6 cellular contexts compared by ENCODE assay signal in the genomic region with DNA sequence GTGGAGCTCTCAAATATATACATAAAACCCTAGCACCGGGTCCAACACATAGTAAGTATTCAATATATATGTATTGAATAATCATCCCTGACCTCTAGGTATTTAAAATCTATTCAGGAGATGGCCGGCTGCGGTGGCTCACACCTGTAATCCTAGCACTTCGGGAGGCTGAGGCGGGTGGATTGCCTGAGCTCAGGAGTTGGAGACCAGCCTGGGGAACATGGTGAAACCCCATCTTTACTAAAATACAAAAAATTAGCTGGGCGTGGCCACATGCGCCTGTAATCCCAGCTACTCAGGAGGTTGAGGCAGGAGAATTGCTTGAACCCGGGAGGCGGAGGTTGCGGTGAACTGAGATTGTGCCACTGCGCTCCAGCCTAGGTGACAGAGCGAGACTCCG. TPM values are rescaled to one million over a fixed set of nuclear protein-coding genes. Genes with fewer than 3 reads are reported as not detected.
A peak's percentile ranks its signal among the peaks of the same experiment; 100 is the strongest.
DNase-seq lines count a peak whose midpoint lies in the region; ATAC-seq and TF ChIP-seq lines count a peak whose summit lies in the region.
"Not testable (repeated sequence)": the region's sequence is repeated elsewhere in the genome, so short reads cannot be mapped to it uniquely, and the experiment has no call there.

No MANE protein-coding gene starts in this region.

- H2BK5ac ChIP-seq in H9 (ENCODE audit: insufficient read length, low read length): not testable (repeated sequence)

- not testable (repeated sequence) for H2BK120ac ChIP-seq in H9 (ENCODE audit: low read depth, low read length, poor library complexity, severe bottlenecking)

- H2BK12ac ChIP-seq in H9 (ENCODE audit: insufficient read length, low read depth, low read length): not testable (repeated sequence)

- H3K4me1 ChIP-seq in H9 (ENCODE audit: insufficient read depth, low read length); right cardiac atrium (ENCODE audit: control insufficient read depth, insufficient read depth, low read length): not testable (repeated sequence)
- H3K4me1 ChIP-seq in neural progenitor cell: peaks cover 32% of the 10 kb centered on the region
- peaks cover 19 to 58% (median 44%) of the 10 kb centered on the region in 4 donors for H3K4me1 ChIP-seq in transverse colon

- not testable (repeated sequence) for H3K79me2 ChIP-seq in H9 (ENCODE audit: insufficient read depth, low read length)
- peaks cover 29% of the 10 kb centered on the region for H3K79me2 ChIP-seq in neural progenitor cell (ENCODE audit: low read depth)

- H3K9ac ChIP-seq in H9 (ENCODE audit: extremely low read depth, insufficient read length, low read length); neural progenitor cell: not testable (repeated sequence)

- DNase-seq in H9; T-helper 2 cell treated with Interferon-gamma antibody and Interleukin-4, amounts not matched to agents 5 μg/mL and 100 μg/mL, for 36 hours (ENCODE audit: low spot score); right cardiac atrium; neural progenitor cell (ENCODE audit: low spot score); transverse colon: not testable (repeated sequence)

- in situ Hi-C loops in transverse colon (cut with MboI; ENCODE audit: low pct_ligation_motif_present in 1 of 4, low pct_unique_long_range_greater_than_20kb in 1 of 4, low sequenced_read_pairs in 3 of 4): not testable (repeated sequence)

- H3F3A ChIP-seq in neural progenitor cell (ENCODE audit: low read depth): peaks cover 40% of the 10 kb centered on the region

- H3K23ac ChIP-seq in H9 (ENCODE audit: insufficient read length, low read depth, low read length): not testable (repeated sequence)

- not testable (repeated sequence) for H2AFZ ChIP-seq in H9 (ENCODE audit: low read length); neural progenitor cell (replicated peaks)

- not testable (repeated sequence) for H3K9me3 Mint-ChIP-seq in H9; T-helper 2 cell treated with Interferon-gamma antibody and Interleukin-4, amounts not matched to agents 5 μg/mL and 100 μg/mL, for 36 hours; brain; neural progenitor cell

- not testable (repeated sequence) for H3K18ac ChIP-seq in H9 (ENCODE audit: insufficient read length, low read depth, low read length)

- H4K5ac ChIP-seq in H9 (ENCODE audit: insufficient read length, low read depth, low read length): not testable (repeated sequence)

- H3T11ph ChIP-seq in H9 (ENCODE audit: low read length): not testable (repeated sequence)

- H4K8ac ChIP-seq in H9 (replicated peaks; ENCODE audit: insufficient read length, low read depth, low read length): not testable (repeated sequence)

- peaks cover 17% of the 10 kb centered on the region for H3K23me2 ChIP-seq in H9 (ENCODE audit: insufficient read length, low read depth, low read length, poor library complexity, severe bottlenecking)

- H3K27me3 Mint-ChIP-seq in H9 (ENCODE audit: low read depth); T-helper 2 cell treated with Interferon-gamma antibody and Interleukin-4, amounts not matched to agents 5 μg/mL and 100 μg/mL, for 36 hours (ENCODE audit: low read depth); neural progenitor cell (ENCODE audit: insufficient read depth, low read depth): not testable (repeated sequence)
- H3K27me3 Mint-ChIP-seq in brain: peaks cover 12% of the 10 kb centered on the region

- not testable (repeated sequence) for TF ChIP-seq EP300 in transverse colon (IDR thresholded peaks at IDR 0.05; ENCODE audit: low read depth)

- H3K56ac ChIP-seq in H9 (ENCODE audit: insufficient read length, low read depth, low read length): not testable (repeated sequence)

- WGBS in H9 (ENCODE audit: extremely low coverage, insufficient read length, low lambda C conversion rate): no CpG with 5 or more reads among the region's 13 CpGs
- 81% methylated on average over 13 of the region's 13 CpGs for WGBS in right cardiac atrium
- WGBS in transverse colon (ENCODE audit: low coverage in 1 of 2), 2 donors: 79% methylated on average over 13 of the region's 13 CpGs; no CpG with 5 or more reads in 1 of the 2 donors

- not testable (repeated sequence) for H3K27ac ChIP-seq in H9 (ENCODE audit: insufficient read length, low read depth, low read length); neural progenitor cell
- peak overlapping the region; percentile 70 for H3K27ac ChIP-seq in right cardiac atrium (ENCODE audit: low read length)
- peak overlapping the region; percentile 92 to 98 (median 98) for H3K27ac ChIP-seq in transverse colon

- not testable (repeated sequence) for TF ChIP-seq POLR2A in transverse colon (IDR thresholded peaks at IDR 0.05)

- not testable (repeated sequence) for H3K14ac ChIP-seq in H9 (ENCODE audit: insufficient read depth, low read length)

- not testable (repeated sequence) for TF ChIP-seq CTCF in H9 (conservative IDR thresholded peaks at IDR 0.05); brain (conservative IDR thresholded peaks at IDR 0.05); neural progenitor cell (IDR thresholded peaks at IDR 0.05); transverse colon (IDR thresholded peaks at IDR 0.05)

- ATAC-seq in right cardiac atrium: not testable (repeated sequence)

- not testable (repeated sequence) for H3K9me3 ChIP-seq in H9 (ENCODE audit: control insufficient read depth, low read depth, low read length); right cardiac atrium (ENCODE audit: control insufficient read depth, low read length); neural progenitor cell (ENCODE audit: low read depth); transverse colon

- peak overlapping the region; percentile 44 for H3K4me2 ChIP-seq in H9 (ENCODE audit: insufficient read depth, insufficient read length, low read length)
- H3K4me2 ChIP-seq in neural progenitor cell: peak overlapping the region; percentile 50

- not testable (repeated sequence) for H3K36me3 ChIP-seq in neural progenitor cell, transverse colon

- H3K4me1 Mint-ChIP-seq in H9 (peaks cover 59 to 62% of the 10 kb centered on the region in 2 experiments), brain (peaks cover 83% of the 10 kb centered on the region), neural progenitor cell (peaks cover 57% of the 10 kb centered on the region)
- H3K4me1 Mint-ChIP-seq in T-helper 2 cell treated with Interferon-gamma antibody and Interleukin-4, amounts not matched to agents 5 μg/mL and 100 μg/mL, for 36 hours (ENCODE audit: low read depth): peaks cover 37% of the 10 kb centered on the region

- H3K27ac Mint-ChIP-seq in H9: peak overlapping the region in 2 of 3 experiments; percentile 87 to 91; a peak in 2 of 7 replicates
- H3K27ac Mint-ChIP-seq in T-helper 2 cell treated with Interferon-gamma antibody and Interleukin-4, amounts not matched to agents 5 μg/mL and 100 μg/mL, for 36 hours: peak overlapping the region; percentile 97
- peak overlapping the region in 4 of 5 experiments; percentile 80 to 100 (median 100) for H3K27ac Mint-ChIP-seq in brain
- peak overlapping the region; percentile 91 for H3K27ac Mint-ChIP-seq in neural progenitor cell

- H3K4me3 Mint-ChIP-seq in H9 (peak overlapping the region; percentile 47 to 66; a peak in 3 of 5 replicates), brain (peak overlapping the region in 3 of 5 experiments; percentile 40 to 65 (median 52))
- H3K4me3 Mint-ChIP-seq in T-helper 2 cell treated with Interferon-gamma antibody and Interleukin-4, amounts not matched to agents 5 μg/mL and 100 μg/mL, for 36 hours: peak overlapping the region; percentile 100
- H3K4me3 Mint-ChIP-seq in neural progenitor cell: not testable (repeated sequence)

- not testable (repeated sequence) for H4K20me1 ChIP-seq in H9 (ENCODE audit: control insufficient read depth, insufficient read depth, insufficient read length); neural progenitor cell (ENCODE audit: low read depth)

- H3K27me3 ChIP-seq in H9 (ENCODE audit: insufficient read depth, low read length); right cardiac atrium (ENCODE audit: control insufficient read depth, insufficient read depth); neural progenitor cell; transverse colon: not testable (repeated sequence)

- not testable (repeated sequence) for H3K4ac ChIP-seq in H9 (ENCODE audit: low read depth, low read length)

- H2BK15ac ChIP-seq in H9 (ENCODE audit: low read depth, low read length): not testable (repeated sequence)

- not testable (repeated sequence) for H2BK20ac ChIP-seq in H9 (ENCODE audit: low read depth, low read length, poor library complexity, severe bottlenecking)

- not testable (repeated sequence) for H3K79me1 ChIP-seq in H9 (ENCODE audit: insufficient read depth, low read depth, low read length, poor library complexity, severe bottlenecking)

- not testable (repeated sequence) for H3K4me3 ChIP-seq in right cardiac atrium (ENCODE audit: low read length); neural progenitor cell
- peak overlapping the region in 2 of 4 donors; percentile 30 to 95 for H3K4me3 ChIP-seq in transverse colon

- not testable (repeated sequence) for H3K36me3 Mint-ChIP-seq in H9 (ENCODE audit: insufficient read depth in 1 of 3, low read depth in 3 of 3); brain; neural progenitor cell
- peaks cover 37% of the 10 kb centered on the region for H3K36me3 Mint-ChIP-seq in T-helper 2 cell treated with Interferon-gamma antibody and Interleukin-4, amounts not matched to agents 5 μg/mL and 100 μg/mL, for 36 hours (ENCODE audit: low read depth)

- not testable (repeated sequence) for H2AK5ac ChIP-seq in H9 (ENCODE audit: insufficient read length, low read length)

- intact Hi-C loops in right cardiac atrium (cut with DNase I); transverse colon (cut with DNase I; ENCODE audit: low total_unique reads): not testable (repeated sequence)

- not testable (repeated sequence) for H4K91ac ChIP-seq in H9 (ENCODE audit: insufficient read length, low read depth, low read length)

RNA-seq across cellular contexts. Expression of a gene that starts 0.7 kb away (rescaled TPM):
- total RNA-seq in H9 (2021): 11.8 and 12.0 TPM in 2 replicates
- 7.3 TPM for polyA plus RNA-seq in brain (ENCODE audit: insufficient read depth, low read depth, low replicate concordance)
- 1 to 10 TPM; 5.9 to 9.5 (median 8.3) TPM for total RNA-seq in right cardiac atrium
- 4.0 TPM for polyA plus RNA-seq in right cardiac atrium
- 3.4 and 4.5 TPM in 2 replicates for total RNA-seq in neural progenitor cell (ENCODE audit: low replicate concordance)
- 1 to 10 TPM in 3 of 4 donors, under 1 TPM in 1; 1.00 to 8.6 (median 6.7) TPM for total RNA-seq in transverse colon

RNA-seq across cellular contexts. Expression of a gene that starts 3.1 kb away (rescaled TPM):
- total RNA-seq in H9 (2021): 174 and 176 TPM in 2 replicates
- polyA plus RNA-seq in brain (ENCODE audit: insufficient read depth, low read depth, low replicate concordance): 44.9 TPM
- total RNA-seq in right cardiac atrium: 10 to 100 TPM; 44.1 to 61.0 (median 51.8) TPM
- polyA plus RNA-seq in right cardiac atrium: 44.7 TPM
- total RNA-seq in neural progenitor cell (ENCODE audit: low replicate concordance): 53.3 and 114 TPM in 2 replicates
- total RNA-seq in transverse colon: 10 to 100 TPM; 34.4 to 87.5 (median 41.3) TPM

RNA-seq across cellular contexts. Expression of a gene that starts 9.0 kb away (rescaled TPM):
- total RNA-seq in H9 (2021): 14.3 and 17.8 TPM in 2 replicates
- polyA plus RNA-seq in brain (ENCODE audit: insufficient read depth, low read depth, low replicate concordance): 2.1 TPM
- total RNA-seq in right cardiac atrium: 1 to 10 TPM; 1.8 to 3.6 (median 3.5) TPM
- polyA plus RNA-seq in right cardiac atrium: 1.6 TPM
- total RNA-seq in neural progenitor cell (ENCODE audit: low replicate concordance): 1.1 and 1.4 TPM in 2 replicates
- total RNA-seq in transverse colon: 1 to 10 TPM; 1.1 to 9.0 (median 2.7) TPM

RNA-seq across cellular contexts. Expression of a gene that starts 14.9 kb away (rescaled TPM):
- total RNA-seq in H9 (2021) (116 and 126 TPM in 2 replicates), right cardiac atrium (10 to 100 TPM; 73.2 to 88.3 (median 76.7) TPM), neural progenitor cell (ENCODE audit: low replicate concordance) (129 and 169 TPM in 2 replicates), transverse colon (100 to 1,000 TPM in 3 of 4 donors, 10 to 100 TPM in 1; 36.0 to 212 (median 120) TPM)
- polyA plus RNA-seq in brain (ENCODE audit: insufficient read depth, low read depth, low replicate concordance) (231 TPM), right cardiac atrium (118 TPM)

RNA-seq across cellular contexts. Expression of a gene that starts 17.2 kb away (rescaled TPM):
- 88.8 and 89.5 TPM in 2 replicates for total RNA-seq in H9 (2021)
- polyA plus RNA-seq in brain (ENCODE audit: insufficient read depth, low read depth, low replicate concordance): 199 TPM
- total RNA-seq in right cardiac atrium: 10 to 100 TPM; 56.9 to 67.2 (median 63.1) TPM
- polyA plus RNA-seq in right cardiac atrium: 54.9 TPM
- total RNA-seq in neural progenitor cell (ENCODE audit: low replicate concordance): 46.9 and 105 TPM in 2 replicates
- total RNA-seq in transverse colon: 10 to 100 TPM; 17.9 to 67.2 (median 50.1) TPM
